In the genomic region with DNA sequence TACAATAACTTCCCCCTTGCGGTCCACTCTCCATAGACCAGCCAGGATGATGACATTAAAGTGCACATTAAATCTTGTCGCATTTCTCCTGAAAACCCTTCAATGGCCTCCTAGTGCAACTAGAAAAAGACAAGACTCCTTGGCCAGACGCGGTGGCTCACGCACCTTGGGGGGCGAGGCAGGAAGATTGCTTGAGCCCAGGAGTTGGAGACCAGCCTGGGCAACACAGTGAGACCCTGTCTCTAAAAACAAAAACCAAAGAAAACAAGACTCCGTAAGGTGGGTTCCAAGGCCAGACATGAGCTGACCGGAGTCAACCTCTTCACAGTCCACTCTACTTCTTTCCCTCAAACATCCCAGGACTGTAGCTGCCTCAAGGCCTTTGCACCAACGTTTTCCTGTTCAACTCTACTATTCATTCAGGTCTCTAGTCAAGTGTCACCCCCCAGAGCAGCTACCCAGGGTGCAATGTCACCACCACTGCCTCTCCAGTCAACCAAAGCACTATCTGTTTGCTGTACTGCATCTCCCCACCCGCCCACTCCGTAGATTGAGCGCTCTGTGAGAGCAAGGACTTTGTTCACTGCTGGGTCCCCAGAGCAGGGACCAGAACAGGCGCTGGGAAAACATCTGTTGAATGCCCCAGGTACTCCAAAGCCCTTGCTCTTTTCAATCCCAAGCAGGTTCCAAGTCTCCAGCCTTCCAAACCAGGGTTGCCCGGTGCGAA, we compare ENCODE assay signal across 8 cellular contexts. TPM values are rescaled to one million over a fixed set of nuclear protein-coding genes. Genes with fewer than 3 reads are reported as not detected.
DNase-seq lines count a peak whose midpoint lies in the region; ATAC-seq, FAIRE-seq and TF ChIP-seq lines count a peak whose summit lies in the region.

No MANE protein-coding gene starts in this region.

- H3K27ac Mint-ChIP-seq in activated T-cell treated with anti-CD3 and anti-CD28 coated beads, Interleukin-2, amount 50 U/mL, for 72 hours, result peak overlapping the region; percentile 97

- H3K36me3 Mint-ChIP-seq in activated T-cell treated with anti-CD3 and anti-CD28 coated beads, Interleukin-2, amount 50 U/mL, for 72 hours (ENCODE audit: insufficient read depth in 2 of 2), result peaks cover 2 to 12% of the 10 kb centered on the region in 2 donors

- peak overlapping the region; percentile 74 for H3K27ac ChIP-seq in right cardiac atrium (ENCODE audit: low read length)
- peak overlapping the region; percentile 14 to 93 (median 86) for H3K27ac ChIP-seq in spleen

- H3K4me3 Mint-ChIP-seq in activated T-cell treated with anti-CD3 and anti-CD28 coated beads, Interleukin-2, amount 50 U/mL, for 72 hours, result peak overlapping the region; percentile 99 to 100

- H3K4me1 ChIP-seq in right cardiac atrium (ENCODE audit: control insufficient read depth, insufficient read depth, low read length) (peaks cover 9% of the 10 kb centered on the region), spleen (peaks cover 18 to 56% (median 35%) of the 10 kb centered on the region in 6 donors)

- no peaks in the 10 kb centered on the region for H3K9me3 Mint-ChIP-seq in activated T-cell treated with anti-CD3 and anti-CD28 coated beads, Interleukin-2, amount 50 U/mL, for 72 hours

- TF ChIP-seq CTCF in AG09309 (IDR thresholded peaks at IDR 0.05; ENCODE audit: control insufficient read depth, insufficient read depth, low read depth, low read length, missing control alignments), result no peak
- TF ChIP-seq CTCF in spleen (IDR thresholded peaks at IDR 0.05 in 8 of 11, conservative IDR thresholded peaks at IDR 0.05 in 3 of 11), result no peak

- no peaks in the 10 kb centered on the region for H3K27me3 ChIP-seq in right cardiac atrium (ENCODE audit: control insufficient read depth, insufficient read depth)
- no peaks in the 10 kb centered on the region for H3K27me3 ChIP-seq in spleen (replicated peaks in 1 of 7)

- no peaks in the 10 kb centered on the region for H3K9me3 ChIP-seq in right cardiac atrium (ENCODE audit: control insufficient read depth, low read length)
- no peaks in the 10 kb centered on the region for H3K9me3 ChIP-seq in spleen

- peaks cover 0 to 25% (median 18%) of the 10 kb centered on the region in 6 donors for H3K36me3 ChIP-seq in spleen

- intact Hi-C loops in right cardiac atrium (cut with DNase I), result loop anchor here in 1 of 4 donors (10.0 kb wide), 1 partner anchor 239 kb away; no protein-coding TSS in a partner anchor
- intact Hi-C loops in spleen (cut with DNase I; ENCODE audit: low total_unique reads), result no loop called here

- peak; percentile 1 for ATAC-seq in GM19324 (IDR thresholded peaks at IDR 0.05; ENCODE audit: low FRiP score, unreplicated experiment)
- peak; percentile 19 to 20 for ATAC-seq in activated T-cell treated with anti-CD3 and anti-CD28 coated beads, Interleukin-2, amount 50 U/mL, for 72 hours (replicated peaks in 1 of 2)
- peak; percentile 2 to 7 for ATAC-seq in right cardiac atrium

- FAIRE-seq in GM19239 (lab: Jason Lieb, UNC), result no peak

- 57% methylated on average over 15 of the region's 15 CpGs for WGBS in right cardiac atrium
- WGBS in spleen, 5 donors, result 49 to 62% (median 52%) methylated on average over 15 of the region's 15 CpGs

- H3K4me3 ChIP-seq in AG09309 (ENCODE audit: control insufficient read depth, low read depth, low read length) (peak overlapping the region; percentile 85), right cardiac atrium (ENCODE audit: low read length) (peak overlapping the region; percentile 73), spleen (peak overlapping the region; percentile 67 to 99 (median 89))

- DNase-seq in AG09309 (ENCODE audit: low read depth) (no peak), HuH-7.5 (ENCODE audit: low spot score) (peak; percentile 47), right cardiac atrium (peak in 1 of 3 donors; percentile 14), spleen (no peak), GM19239 (ENCODE audit: insufficient read length, low spot score) (no peak), DMS153 (lab: John Stamatoyannopoulos, UW) (no peak)
- DNase-seq in activated T-cell treated with anti-CD3 and anti-CD28 coated beads, Interleukin-2, amount 50 U/mL, for 72 hours, result peak; percentile 28 to 33

- peaks cover 55% of the 10 kb centered on the region for H3K4me1 Mint-ChIP-seq in activated T-cell treated with anti-CD3 and anti-CD28 coated beads, Interleukin-2, amount 50 U/mL, for 72 hours (ENCODE audit: low read depth)

- TF ChIP-seq POLR2A in spleen (IDR thresholded peaks at IDR 0.05), result no peak

- H3K27me3 Mint-ChIP-seq in activated T-cell treated with anti-CD3 and anti-CD28 coated beads, Interleukin-2, amount 50 U/mL, for 72 hours (ENCODE audit: low read depth), result no peaks in the 10 kb centered on the region

RNA-seq across cellular contexts. Expression of a gene that starts 0.7 kb away (rescaled TPM):
- total RNA-seq in activated T-cell treated with anti-CD3 and anti-CD28 coated beads, Interleukin-2, amount 50 U/mL, for 72 hours, result 10 to 100 TPM; 29.1 to 34.4 TPM
- total RNA-seq in right cardiac atrium (10 to 100 TPM; 21.2 to 28.6 (median 23.8) TPM), spleen (10 to 100 TPM; 15.1 to 26.8 (median 18.7) TPM)
- polyA plus RNA-seq in right cardiac atrium (34.0 TPM), spleen (10 to 100 TPM; 20.7 to 27.0 (median 23.4) TPM)

RNA-seq across cellular contexts. Expression of a gene that starts 1.1 kb away (rescaled TPM):
- 10 to 100 TPM; 62.4 to 63.4 TPM for total RNA-seq in activated T-cell treated with anti-CD3 and anti-CD28 coated beads, Interleukin-2, amount 50 U/mL, for 72 hours
- total RNA-seq in right cardiac atrium (100 to 1,000 TPM; 216 to 307 (median 277) TPM), spleen (10 to 100 TPM; 32.8 to 60.4 (median 52.0) TPM)
- polyA plus RNA-seq in right cardiac atrium (768 TPM), spleen (100 to 1,000 TPM; 130 to 174 (median 149) TPM)

RNA-seq across cellular contexts. Expression of a gene that starts 46.3 kb away (rescaled TPM):
- total RNA-seq in activated T-cell treated with anti-CD3 and anti-CD28 coated beads, Interleukin-2, amount 50 U/mL, for 72 hours, result under 1 TPM; 0.09 to 0.14 TPM
- total RNA-seq in right cardiac atrium, result not detected
- 0.02 TPM for polyA plus RNA-seq in right cardiac atrium
- under 1 TPM in 3 of 7 donors, not detected in 4; 0.15 to 0.37 (median 0.19) TPM for total RNA-seq in spleen
- under 1 TPM in 2 of 3 donors, not detected in 1; 0.04 to 0.06 TPM for polyA plus RNA-seq in spleen

Comparison
In these comparisons a context has a peak if more than half of its experiments do, and no peak if none do; other contexts are left out.
1. DNase-seq: peak in HuH-7.5 (single experiment) and activated T-cell treated with anti-CD3 and anti-CD28 coated beads, Interleukin-2, amount 50 U/mL, for 72 hours (2 of 2); none in AG09309 (single experiment), spleen (single experiment), GM19239 (single experiment) and DMS153 (single experiment).
2. Peak in every context shown above with its lines, with median percentiles within 50 percentile points of each other: H3K4me3 ChIP-seq and ATAC-seq.